8 cellular contexts compared by ENCODE assay signal in the genomic region with DNA sequence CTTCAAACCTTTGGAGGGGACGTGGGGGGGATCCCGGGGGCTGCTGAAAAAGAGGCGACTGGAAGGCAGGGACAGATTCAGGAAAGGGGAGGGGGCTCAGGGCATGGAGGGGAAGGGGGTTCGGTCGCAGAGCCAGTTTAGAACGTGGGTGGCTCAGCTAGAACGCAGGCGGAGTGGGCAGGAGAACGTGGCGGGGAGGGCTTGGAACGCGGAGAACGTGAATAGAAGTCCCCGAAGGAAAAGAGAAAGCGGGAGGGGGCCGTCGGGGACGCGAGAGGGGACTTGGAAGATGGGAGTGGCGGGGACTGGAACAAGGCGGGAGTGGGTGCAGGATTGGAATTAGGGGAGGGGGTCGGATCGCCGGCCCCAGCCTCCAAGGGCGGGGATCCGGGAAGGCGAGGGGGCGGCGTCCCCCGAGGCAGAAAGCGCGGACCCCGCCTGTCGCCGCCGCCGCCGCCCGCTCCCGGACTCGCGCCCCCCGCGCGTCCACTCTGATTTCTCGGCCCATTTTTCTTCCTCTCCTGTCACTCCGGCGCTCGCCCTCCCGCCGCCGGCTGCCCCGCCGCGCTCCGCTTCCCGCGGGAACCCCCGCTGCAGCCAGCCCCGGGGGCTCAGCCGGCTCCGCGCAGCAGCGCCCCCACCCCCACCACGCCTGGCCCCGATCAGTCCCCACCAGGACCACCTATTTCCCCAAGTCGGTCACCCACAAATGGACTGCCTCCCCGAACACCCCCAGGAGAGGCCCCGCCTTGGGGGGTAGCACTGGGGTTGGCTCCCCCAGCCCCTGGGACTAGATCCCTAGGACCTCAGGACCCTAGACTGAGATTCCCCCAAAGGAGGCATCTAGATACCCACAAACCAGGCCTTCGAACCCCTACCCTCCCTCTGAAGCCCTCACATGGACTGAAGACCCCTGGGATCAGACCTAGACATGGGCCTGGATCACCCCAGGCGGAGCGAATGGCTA. TPM values are rescaled to one million over a fixed set of nuclear protein-coding genes. Genes with fewer than 3 reads are reported as not detected.
DNase-seq lines count a peak whose midpoint lies in the region; ATAC-seq and TF ChIP-seq lines count a peak whose summit lies in the region.

No MANE protein-coding gene starts in this region.

- peaks cover 0 to 50% (median 34%) of the 10 kb centered on the region in 45 donors for H3K27me3 ChIP-seq in dorsolateral prefrontal cortex

- no peak for DNase-seq in Calu3
- peak; percentile 63 for DNase-seq in NCI-H748 (lab: John Stamatoyannopoulos, UW; ENCODE audit: unreplicated experiment)
- no peak for DNase-seq in dorsolateral prefrontal cortex
- DNase-seq in omental fat pad (ENCODE audit: low spot score), result no peak
- DNase-seq in activated gamma-delta T cell treated with Interleukin-2 at 50 U/mL for 16 hours, result no peak
- no peak for DNase-seq in HPDE6-E6E7 (ENCODE audit: extremely low spot score)

- peaks cover 8% of the 10 kb centered on the region for H3K4me1 Mint-ChIP-seq in Calu3 (ENCODE audit: low read depth, unreplicated experiment)

- H3K9me3 Mint-ChIP-seq in Calu3 (ENCODE audit: low read depth, unreplicated experiment), result no peaks in the 10 kb centered on the region

- ATAC-seq in omental fat pad (ENCODE audit: low FRiP score) (peak; percentile 5), GM21723 (IDR thresholded peaks at IDR 0.05; ENCODE audit: unreplicated experiment) (no peak), HG03342 (IDR thresholded peaks at IDR 0.05; ENCODE audit: unreplicated experiment) (no peak)

- BruUV-seq in Calu3 (replicated peaks; lab: Mats Ljungman, UMichigan), result no TSS peak

- peaks cover 36% of the 10 kb centered on the region for H3K27me3 Mint-ChIP-seq in Calu3 (ENCODE audit: unreplicated experiment)

- CTCF ChIA-PET in Calu3 (lab: Charles Lee), result no interaction called here

- no peak overlapping the region for H3K27ac ChIP-seq in dorsolateral prefrontal cortex

- intact Hi-C loops in Calu3 (cut with micrococcal nuclease; ENCODE audit: unreplicated experiment) (no loop called here), dorsolateral prefrontal cortex (cut with DNase I) (no loop called here)

- no peak overlapping the region for H3K27ac Mint-ChIP-seq in Calu3 (ENCODE audit: unreplicated experiment)

- H3K4me3 ChIP-seq in dorsolateral prefrontal cortex, result peak overlapping the region in 56 of 59 donors; percentile 10 to 59 (median 37)

- H3K36me3 Mint-ChIP-seq in Calu3 (ENCODE audit: insufficient read depth, unreplicated experiment), result peaks cover 15% of the 10 kb centered on the region

- peak overlapping the region; percentile 66 for H3K4me3 Mint-ChIP-seq in Calu3 (ENCODE audit: low read depth, unreplicated experiment)

- TF ChIP-seq CTCF in Calu3 (IDR thresholded peaks at IDR 0.05; ENCODE audit: unreplicated experiment) (no peak), dorsolateral prefrontal cortex (IDR thresholded peaks at IDR 0.05 in 54 of 56, conservative IDR thresholded peaks at IDR 0.05 in 2 of 56; ENCODE audit: low read depth in 1 of 56, partially characterized antibody in 56 of 56) (no peak), omental fat pad (IDR thresholded peaks at IDR 0.05) (no peak)

RNA-seq across cellular contexts. Expression of a gene that starts 12.5 kb away (rescaled TPM):
- total RNA-seq in Calu3 (2022) (0.21 and 0.29 TPM in 2 replicates), dorsolateral prefrontal cortex (1 to 10 TPM in 51 of 120 experiments, under 1 TPM in 67, not detected in 2; 0.22 to 3.2 (median 0.95) TPM), omental fat pad (under 1 TPM in 1 of 4 donors, not detected in 3; 0.25 TPM)

RNA-seq across cellular contexts. Expression of a gene that starts 18.4 kb away (rescaled TPM):
- total RNA-seq in Calu3 (2022) (116 and 126 TPM in 2 replicates), dorsolateral prefrontal cortex (100 to 1,000 TPM; 113 to 188 (median 144) TPM), omental fat pad (100 to 1,000 TPM; 132 to 192 (median 167) TPM)

RNA-seq across cellular contexts. Expression of a gene that starts 53.3 kb away (rescaled TPM):
- total RNA-seq in Calu3 (2022) (1.1 and 1.7 TPM in 2 replicates), dorsolateral prefrontal cortex (100 to 1,000 TPM; 156 to 918 (median 662) TPM), omental fat pad (under 1 TPM in 2 of 4 donors, not detected in 2; 0.13 to 0.28 TPM)

RNA-seq across cellular contexts. Expression of a gene that starts 57.7 kb away (rescaled TPM):
- total RNA-seq in Calu3 (2022), result 122 and 163 TPM in 2 replicates
- total RNA-seq in dorsolateral prefrontal cortex, result 100 to 1,000 TPM in 10 of 120 experiments, 10 to 100 TPM in 110; 36.8 to 145 (median 73.8) TPM
- 100 to 1,000 TPM in 1 of 4 donors, 10 to 100 TPM in 3; 53.1 to 129 (median 72.0) TPM for total RNA-seq in omental fat pad

Comparison
In these comparisons a context has a peak if more than half of its experiments do, and no peak if none do; other contexts are left out.
1. RNA of a gene that starts 53.3 kb away (total RNA-seq): 156 to 918 TPM in dorsolateral prefrontal cortex; 1.1 to 1.7 TPM in Calu3 and 0.13 to 0.28 TPM in omental fat pad; every median in the first group is over 10 times any median in the second.